ENCODE assay signal across 21 cellular contexts in the genomic region with DNA sequence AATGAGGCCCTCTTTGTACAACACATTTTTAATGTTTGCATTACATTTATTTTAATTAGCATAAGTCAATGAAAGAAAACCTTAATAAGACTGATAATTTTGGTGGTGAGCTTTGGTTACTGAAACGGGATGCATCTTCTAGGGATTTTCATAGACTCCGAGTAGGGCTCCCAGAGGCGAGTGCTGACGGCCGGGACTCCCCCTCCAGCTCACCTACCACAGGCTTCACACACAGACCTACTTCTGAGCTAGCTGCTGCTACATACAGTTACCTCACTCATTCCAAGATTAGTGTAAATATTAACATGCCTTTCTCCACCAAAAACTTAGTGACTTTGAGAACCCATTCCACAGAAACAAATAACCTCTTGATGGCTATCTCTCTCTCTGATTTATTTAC.
"Had no signal": no experiment of that assay in that cellular context is flagged by ENCODE, and none has a peak within 500 bp of the region (broad histone marks: within the 10 kb centered on the region; RNA-seq: fewer than 3 reads in every experiment).

No MANE protein-coding gene starts in this region.

- ATAC-seq: effector memory CD8-positive, alpha-beta T cell; esophagus mucosa; foreskin keratinocyte; gastrocnemius medialis; gastroesophageal sphincter; heart left ventricle; heart right ventricle had no signal

- DNase-seq: colonic mucosa; cortex of kidney; dermis blood vessel endothelial cell; dorsolateral prefrontal cortex; effector CD4-positive, alpha-beta T cell; effector CD8-positive, alpha-beta T cell; effector memory CD4-positive, alpha-beta T cell; effector memory CD8-positive, alpha-beta T cell; endodermal cell; erythroblast; esophagus squamous epithelium; foreskin fibroblast; foreskin keratinocyte; foreskin melanocyte; gastrocnemius medialis; glutamatergic neuron; head of caudate nucleus; heart left ventricle; heart right ventricle had no signal
